In the genomic region with DNA sequence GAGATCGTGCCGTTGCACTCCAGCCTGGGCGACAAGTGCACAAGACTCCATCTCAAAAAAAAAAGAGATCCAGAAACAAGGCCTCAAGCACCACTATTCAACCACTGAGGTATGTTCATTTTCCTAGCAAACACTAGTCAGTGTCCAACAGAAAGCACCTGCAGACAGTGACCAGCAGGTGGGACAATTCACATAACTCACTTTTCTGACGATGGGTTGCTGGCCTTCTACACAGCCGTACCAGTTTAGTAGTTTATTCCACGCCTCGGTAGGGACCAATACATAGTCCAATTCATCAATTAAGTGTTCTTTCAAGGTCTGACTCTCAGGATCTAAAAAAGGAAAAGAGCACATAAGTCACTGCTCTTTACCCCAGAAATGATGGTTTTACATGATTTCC, we compare ENCODE assay signal across 10 cellular contexts. TPM values are rescaled to one million over a fixed set of nuclear protein-coding genes. Genes with fewer than 3 reads are reported as not detected.
A peak's percentile ranks its signal among the peaks of the same experiment; 100 is the strongest.
DNase-seq lines count a peak whose midpoint lies in the region; ATAC-seq and TF ChIP-seq lines count a peak whose summit lies in the region.
"Had no signal": no experiment of that assay in that cellular context is flagged by ENCODE, and none has a peak within 500 bp of the region (broad histone marks: within the 10 kb centered on the region; RNA-seq: fewer than 3 reads in every experiment).

No MANE protein-coding gene starts in this region.

- H3K9ac ChIP-seq in OCI-LY1 (ENCODE audit: low read length) = no peak overlapping the region

- no peaks in the 10 kb centered on the region for H3F3A ChIP-seq in OCI-LY1 (ENCODE audit: insufficient read depth, low read length)

- no peaks in the 10 kb centered on the region for H4K20me1 ChIP-seq in OCI-LY1 (ENCODE audit: insufficient read depth, low read length)

- POLR2A ChIA-PET in activated CD4-positive, alpha-beta T cell treated with anti-CD3 and anti-CD28 coated beads for 36 hours (lab: Charles Lee) = no interaction called here

- H3K4me3 Mint-ChIP-seq in activated CD4-positive, alpha-beta T cell treated with anti-CD3 and anti-CD28 coated beads for 36 hours = no peak overlapping the region
- H3K4me3 Mint-ChIP-seq: activated naive CD8-positive, alpha-beta T cell treated with anti-CD3 and anti-CD28 coated beads, Interleukin-2, amount 10 ng/mL, durations not matched to agents 7 days and 5 days had no signal

- no peak overlapping the region for H3K4me3 ChIP-seq in GM12875 (ENCODE audit: low read depth, low read length)
- H3K4me3 ChIP-seq in OCI-LY1 (ENCODE audit: low read depth, low read length, poor library complexity, severe bottlenecking) = no peak overlapping the region
- no peak overlapping the region for H3K4me3 ChIP-seq in retinal pigment epithelial cell (ENCODE audit: low read length)

- CTCF ChIA-PET in activated CD4-positive, alpha-beta T cell treated with anti-CD3 and anti-CD28 coated beads for 36 hours (lab: Charles Lee) = interaction anchor here (1.6 kb wide), 1 partner anchor 122 kb away, joined by 5 read pairs; no protein-coding TSS in a partner anchor

- no peak for DNase-seq in retinal pigment epithelial cell (ENCODE audit: low read depth)
- no peak for DNase-seq in stimulated activated naive CD4-positive, alpha-beta T cell treated with Interleukin-2 at 50 U/mL for 16 hours (lab: John Stamatoyannopoulos, UW)
- no peak for DNase-seq in activated CD4-positive, alpha-beta T cell treated with anti-CD3 and anti-CD28 coated beads for 36 hours
- no peak for DNase-seq in NCI-H446 treated with DMSO at 0.1 percent for 48 hours (lab: John Stamatoyannopoulos, UW)
- DNase-seq: activated naive CD8-positive, alpha-beta T cell treated with anti-CD3 and anti-CD28 coated beads, Interleukin-2, amount 10 ng/mL, durations not matched to agents 7 days and 5 days; mesenchymal stem cell had no signal

- TF ChIP-seq CTCF in GM12875 (IDR thresholded peaks at IDR 0.05; ENCODE audit: borderline replicate concordance, insufficient read depth, low read depth, low read length) (peak; percentile 34; the same call in 1 of the 2 replicates), OCI-LY1 (IDR thresholded peaks at IDR 0.05; ENCODE audit: low read length) (peak; percentile 25; the same call in 1 of the 2 replicates), retinal pigment epithelial cell (conservative IDR thresholded peaks at IDR 0.05; ENCODE audit: low read depth, low read length) (peak; percentile 44)

- no peaks in the 10 kb centered on the region for H3K4me1 ChIP-seq in OCI-LY1 (ENCODE audit: insufficient read depth, low read length, severe bottlenecking)

- no peaks in the 10 kb centered on the region for H3K9me3 Mint-ChIP-seq in activated CD4-positive, alpha-beta T cell treated with anti-CD3 and anti-CD28 coated beads for 36 hours (ENCODE audit: low read depth)
- H3K9me3 Mint-ChIP-seq: activated naive CD8-positive, alpha-beta T cell treated with anti-CD3 and anti-CD28 coated beads, Interleukin-2, amount 10 ng/mL, durations not matched to agents 7 days and 5 days had no signal

- no peaks in the 10 kb centered on the region for H3K27me3 Mint-ChIP-seq in activated CD4-positive, alpha-beta T cell treated with anti-CD3 and anti-CD28 coated beads for 36 hours
- H3K27me3 Mint-ChIP-seq: activated naive CD8-positive, alpha-beta T cell treated with anti-CD3 and anti-CD28 coated beads, Interleukin-2, amount 10 ng/mL, durations not matched to agents 7 days and 5 days had no signal

- H3K9me3 ChIP-seq in OCI-LY1 (ENCODE audit: low read length) = no peaks in the 10 kb centered on the region

- peaks cover 51% of the 10 kb centered on the region for H3K36me3 Mint-ChIP-seq in activated CD4-positive, alpha-beta T cell treated with anti-CD3 and anti-CD28 coated beads for 36 hours (ENCODE audit: low read depth)

- H3K36me3 ChIP-seq in OCI-LY1 (ENCODE audit: insufficient read depth, low read length) = peaks cover 85% of the 10 kb centered on the region

- no peak overlapping the region for H3K27ac Mint-ChIP-seq in activated CD4-positive, alpha-beta T cell treated with anti-CD3 and anti-CD28 coated beads for 36 hours
- H3K27ac Mint-ChIP-seq: activated naive CD8-positive, alpha-beta T cell treated with anti-CD3 and anti-CD28 coated beads, Interleukin-2, amount 10 ng/mL, durations not matched to agents 7 days and 5 days had no signal

- ATAC-seq in esophagus mucosa = peak; percentile 26
- ATAC-seq in activated CD4-positive, alpha-beta T cell treated with anti-CD3 and anti-CD28 coated beads for 36 hours = no peak
- ATAC-seq: sciatic nerve had no signal

- H2AFZ ChIP-seq in OCI-LY1 (ENCODE audit: low read length) = no peak overlapping the region

- H3K79me2 ChIP-seq in OCI-LY1 (ENCODE audit: insufficient read depth, low read length) = no peaks in the 10 kb centered on the region

- intact Hi-C loops in activated CD4-positive, alpha-beta T cell treated with anti-CD3 and anti-CD28 coated beads for 36 hours (cut with DNase I, micrococcal nuclease) = no loop called here

- H3K9me2 ChIP-seq in OCI-LY1 (ENCODE audit: low read depth, low read length) = no peaks in the 10 kb centered on the region

- H3K27me3 ChIP-seq in OCI-LY1 (ENCODE audit: insufficient read depth, low read length) = no peaks in the 10 kb centered on the region

- no peak overlapping the region for H3K27ac ChIP-seq in OCI-LY1 (ENCODE audit: low read depth, low read length, poor library complexity, severe bottlenecking)

- peaks cover 2% of the 10 kb centered on the region for H3K4me1 Mint-ChIP-seq in activated CD4-positive, alpha-beta T cell treated with anti-CD3 and anti-CD28 coated beads for 36 hours

- no peak overlapping the region for H3K4me2 ChIP-seq in OCI-LY1 (ENCODE audit: low read length)

RNA-seq across cellular contexts. Expression of gene USP4, which starts 12.4 kb away (rescaled TPM):
- total RNA-seq in esophagus mucosa = 38.7 TPM
- total RNA-seq in activated CD4-positive, alpha-beta T cell treated with anti-CD3 and anti-CD28 coated beads for 36 hours = 10 to 100 TPM; 69.3 to 71.8 TPM

RNA-seq across cellular contexts. Expression of gene GPX1, which starts 30.7 kb away (rescaled TPM):
- 296 TPM for total RNA-seq in esophagus mucosa
- 100 to 1,000 TPM; 182 to 306 TPM for total RNA-seq in activated CD4-positive, alpha-beta T cell treated with anti-CD3 and anti-CD28 coated beads for 36 hours

RNA-seq across cellular contexts. Expression of gene C3orf62, which starts 50.5 kb away (rescaled TPM):
- total RNA-seq in esophagus mucosa = 4.5 TPM
- total RNA-seq in activated CD4-positive, alpha-beta T cell treated with anti-CD3 and anti-CD28 coated beads for 36 hours = 1 to 10 TPM; 3.7 to 3.9 TPM
